Comparison of ENCODE assay signal across 1 cellular context in the genomic region with DNA sequence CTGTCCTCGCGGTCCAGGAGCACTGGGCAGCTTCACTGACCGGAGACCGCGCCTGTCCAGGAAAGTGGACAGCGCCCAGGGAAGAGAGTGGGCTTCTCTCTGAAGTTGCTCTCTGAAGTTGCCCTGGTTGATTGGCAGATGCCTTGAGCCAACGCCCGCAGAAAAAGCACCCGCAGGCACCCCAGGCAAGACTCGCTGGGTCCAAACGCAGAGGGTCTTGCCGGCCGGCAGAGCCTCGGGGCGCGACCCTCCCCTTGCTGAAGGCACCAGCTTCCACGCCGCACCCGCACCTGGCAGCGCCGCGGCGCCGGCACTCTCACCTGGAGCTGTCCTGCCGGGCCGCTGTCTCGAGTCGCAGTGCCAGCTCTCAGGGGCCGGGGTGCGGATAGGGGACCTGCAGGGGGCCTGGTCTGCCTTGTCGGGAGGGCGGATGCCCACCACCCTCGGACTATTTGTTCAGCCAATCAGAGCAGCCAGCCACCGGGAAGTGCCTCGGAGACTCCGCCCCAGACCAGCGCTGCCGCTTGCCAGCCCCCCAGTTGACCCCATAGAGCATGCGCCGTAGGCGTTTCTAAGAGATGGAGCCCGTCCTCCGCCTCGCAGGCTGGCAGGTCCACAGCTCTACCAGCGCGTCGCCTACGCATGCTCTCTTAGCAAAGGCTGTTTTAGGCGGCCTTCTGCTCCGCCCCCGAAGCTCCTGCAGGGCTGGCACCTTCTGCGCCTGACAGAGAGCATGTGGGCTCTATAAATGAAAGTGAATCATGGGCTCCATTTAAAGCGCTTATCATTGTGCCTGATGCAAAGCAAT.
TF ChIP-seq lines count a peak whose summit lies in the region.

A gene (minus strand): TSS at position 359 of the 808 bp plus-strand sequence. CDS start 4,127 bp downstream, outside the sequence.

TF ChIP-seq in HepG2, 621 proteins besides CTCF, POLR2A, EP300 and RAD21 (continued from another document and continues in another):
- TF ChIP-seq, protein P1, sequence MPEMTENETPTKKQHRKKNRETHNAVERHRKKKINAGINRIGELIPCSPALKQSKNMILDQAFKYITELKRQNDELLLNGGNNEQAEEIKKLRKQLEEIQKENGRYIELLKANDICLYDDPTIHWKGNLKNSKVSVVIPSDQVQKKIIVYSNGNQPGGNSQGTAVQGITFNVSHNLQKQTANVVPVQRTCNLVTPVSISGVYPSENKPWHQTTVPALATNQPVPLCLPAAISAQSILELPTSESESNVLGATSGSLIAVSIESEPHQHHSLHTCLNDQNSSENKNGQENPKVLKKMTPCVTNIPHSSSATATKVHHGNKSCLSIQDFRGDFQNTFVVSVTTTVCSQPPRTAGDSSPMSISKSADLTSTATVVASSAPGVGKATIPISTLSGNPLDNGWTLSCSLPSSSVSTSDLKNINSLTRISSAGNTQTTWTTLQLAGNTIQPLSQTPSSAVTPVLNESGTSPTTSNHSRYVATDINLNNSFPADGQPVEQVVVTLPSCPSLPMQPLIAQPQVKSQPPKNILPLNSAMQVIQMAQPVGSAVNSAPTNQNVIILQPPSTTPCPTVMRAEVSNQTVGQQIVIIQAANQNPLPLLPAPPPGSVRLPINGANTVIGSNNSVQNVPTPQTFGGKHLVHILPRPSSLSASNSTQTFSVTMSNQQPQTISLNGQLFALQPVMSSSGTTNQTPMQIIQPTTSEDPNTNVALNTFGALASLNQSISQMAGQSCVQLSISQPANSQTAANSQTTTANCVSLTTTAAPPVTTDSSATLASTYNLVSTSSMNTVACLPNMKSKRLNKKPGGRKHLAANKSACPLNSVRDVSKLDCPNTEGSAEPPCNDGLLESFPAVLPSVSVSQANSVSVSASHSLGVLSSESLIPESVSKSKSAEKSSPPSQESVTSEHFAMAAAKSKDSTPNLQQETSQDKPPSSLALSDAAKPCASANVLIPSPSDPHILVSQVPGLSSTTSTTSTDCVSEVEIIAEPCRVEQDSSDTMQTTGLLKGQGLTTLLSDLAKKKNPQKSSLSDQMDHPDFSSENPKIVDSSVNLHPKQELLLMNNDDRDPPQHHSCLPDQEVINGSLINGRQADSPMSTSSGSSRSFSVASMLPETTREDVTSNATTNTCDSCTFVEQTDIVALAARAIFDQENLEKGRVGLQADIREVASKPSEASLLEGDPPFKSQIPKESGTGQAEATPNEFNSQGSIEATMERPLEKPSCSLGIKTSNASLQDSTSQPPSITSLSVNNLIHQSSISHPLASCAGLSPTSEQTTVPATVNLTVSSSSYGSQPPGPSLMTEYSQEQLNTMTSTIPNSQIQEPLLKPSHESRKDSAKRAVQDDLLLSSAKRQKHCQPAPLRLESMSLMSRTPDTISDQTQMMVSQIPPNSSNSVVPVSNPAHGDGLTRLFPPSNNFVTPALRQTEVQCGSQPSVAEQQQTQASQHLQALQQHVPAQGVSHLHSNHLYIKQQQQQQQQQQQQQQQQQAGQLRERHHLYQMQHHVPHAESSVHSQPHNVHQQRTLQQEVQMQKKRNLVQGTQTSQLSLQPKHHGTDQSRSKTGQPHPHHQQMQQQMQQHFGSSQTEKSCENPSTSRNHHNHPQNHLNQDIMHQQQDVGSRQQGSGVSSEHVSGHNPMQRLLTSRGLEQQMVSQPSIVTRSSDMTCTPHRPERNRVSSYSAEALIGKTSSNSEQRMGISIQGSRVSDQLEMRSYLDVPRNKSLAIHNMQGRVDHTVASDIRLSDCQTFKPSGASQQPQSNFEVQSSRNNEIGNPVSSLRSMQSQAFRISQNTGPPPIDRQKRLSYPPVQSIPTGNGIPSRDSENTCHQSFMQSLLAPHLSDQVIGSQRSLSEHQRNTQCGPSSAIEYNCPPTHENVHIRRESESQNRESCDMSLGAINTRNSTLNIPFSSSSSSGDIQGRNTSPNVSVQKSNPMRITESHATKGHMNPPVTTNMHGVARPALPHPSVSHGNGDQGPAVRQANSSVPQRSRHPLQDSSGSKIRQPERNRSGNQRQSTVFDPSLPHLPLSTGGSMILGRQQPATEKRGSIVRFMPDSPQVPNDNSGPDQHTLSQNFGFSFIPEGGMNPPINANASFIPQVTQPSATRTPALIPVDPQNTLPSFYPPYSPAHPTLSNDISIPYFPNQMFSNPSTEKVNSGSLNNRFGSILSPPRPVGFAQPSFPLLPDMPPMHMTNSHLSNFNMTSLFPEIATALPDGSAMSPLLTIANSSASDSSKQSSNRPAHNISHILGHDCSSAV (CRISPR knock-in tag; IDR thresholded peaks at IDR 0.05; ENCODE audit: borderline replicate concordance): no peak
- TF ChIP-seq SMAD9 (CRISPR knock-in tag; IDR thresholded peaks at IDR 0.05): no peak
- TF ChIP-seq, protein P2, sequence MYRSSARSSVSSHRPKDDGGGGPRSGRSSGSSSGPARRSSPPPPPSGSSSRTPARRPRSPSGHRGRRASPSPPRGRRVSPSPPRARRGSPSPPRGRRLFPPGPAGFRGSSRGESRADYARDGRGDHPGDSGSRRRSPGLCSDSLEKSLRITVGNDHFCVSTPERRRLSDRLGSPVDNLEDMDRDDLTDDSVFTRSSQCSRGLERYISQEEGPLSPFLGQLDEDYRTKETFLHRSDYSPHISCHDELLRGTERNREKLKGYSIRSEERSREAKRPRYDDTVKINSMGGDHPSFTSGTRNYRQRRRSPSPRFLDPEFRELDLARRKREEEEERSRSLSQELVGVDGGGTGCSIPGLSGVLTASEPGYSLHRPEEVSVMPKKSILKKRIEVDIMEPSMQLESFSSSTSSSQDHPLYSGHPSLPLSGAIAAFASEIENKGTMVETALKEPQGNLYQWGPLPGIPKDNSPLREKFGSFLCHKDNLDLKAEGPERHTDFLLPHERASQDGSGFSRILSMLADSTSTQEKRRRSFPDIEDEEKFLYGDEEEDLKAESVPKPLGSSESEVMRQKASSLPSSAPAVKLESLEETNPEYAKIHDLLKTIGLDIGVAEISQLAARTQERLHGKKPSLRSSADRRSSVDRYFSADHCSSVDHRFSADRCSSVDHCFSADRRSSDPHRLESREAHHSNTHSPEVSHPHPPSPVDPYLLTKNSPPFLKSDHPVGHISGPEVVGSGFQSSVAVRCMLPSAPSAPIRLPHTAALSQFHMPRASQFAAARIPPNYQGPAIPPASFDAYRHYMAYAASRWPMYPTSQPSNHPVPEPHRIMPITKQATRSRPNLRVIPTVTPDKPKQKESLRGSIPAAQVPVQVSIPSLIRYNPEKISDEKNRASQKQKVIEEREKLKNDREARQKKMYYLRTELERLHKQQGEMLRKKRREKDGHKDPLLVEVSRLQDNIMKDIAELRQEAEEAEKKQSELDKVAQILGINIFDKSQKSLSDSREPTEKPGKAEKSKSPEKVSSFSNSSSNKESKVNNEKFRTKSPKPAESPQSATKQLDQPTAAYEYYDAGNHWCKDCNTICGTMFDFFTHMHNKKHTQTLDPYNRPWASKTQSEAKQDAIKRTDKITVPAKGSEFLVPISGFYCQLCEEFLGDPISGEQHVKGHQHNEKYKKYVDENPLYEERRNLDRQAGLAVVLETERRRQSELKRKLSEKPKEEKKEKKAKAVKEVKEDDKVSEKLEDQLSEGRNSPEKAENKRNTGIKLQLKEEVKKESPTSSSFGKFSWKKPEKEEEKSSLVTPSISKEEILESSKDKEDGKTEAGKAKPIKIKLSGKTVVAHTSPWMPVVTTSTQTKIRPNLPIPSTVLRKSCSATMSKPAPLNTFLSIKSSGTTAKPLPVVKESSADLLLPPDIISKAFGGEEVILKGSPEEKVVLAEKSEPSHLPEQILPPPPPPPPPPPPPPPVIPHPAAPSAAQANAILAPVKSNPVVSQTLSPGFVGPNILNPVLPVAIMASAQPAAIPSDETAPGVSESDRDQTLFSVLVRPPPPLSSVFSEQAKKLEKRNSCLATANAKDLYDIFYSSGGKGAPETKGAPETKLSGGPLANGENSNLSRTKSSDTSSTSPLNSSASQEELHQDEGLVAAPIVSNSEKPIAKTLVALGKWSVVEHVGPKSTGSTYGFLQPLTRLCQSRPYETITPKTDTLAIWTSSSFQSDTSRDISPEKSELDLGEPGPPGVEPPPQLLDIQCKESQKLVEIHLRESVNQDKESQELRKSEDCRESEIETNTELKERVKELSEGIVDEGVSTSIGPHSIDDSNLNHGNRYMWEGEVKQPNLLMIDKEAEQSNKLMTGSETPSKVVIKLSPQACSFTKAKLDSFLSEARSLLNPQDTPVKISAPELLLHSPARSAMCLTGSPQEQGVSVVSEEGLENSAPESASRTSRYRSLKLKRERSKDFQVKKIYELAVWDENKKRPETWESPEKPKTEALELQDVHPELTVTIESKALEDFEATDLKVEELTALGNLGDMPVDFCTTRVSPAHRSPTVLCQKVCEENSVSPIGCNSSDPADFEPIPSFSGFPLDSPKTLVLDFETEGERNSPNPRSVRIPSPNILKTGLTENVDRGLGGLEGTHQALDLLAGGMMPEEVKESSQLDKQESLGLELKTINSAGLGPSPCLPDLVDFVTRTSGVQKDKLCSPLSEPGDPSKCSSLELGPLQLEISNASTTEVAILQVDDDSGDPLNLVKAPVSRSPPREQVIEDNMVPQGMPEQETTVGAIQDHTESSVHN (CRISPR knock-in tag; IDR thresholded peaks at IDR 0.05): no peak
- TF ChIP-seq SP5 (CRISPR knock-in tag; IDR thresholded peaks at IDR 0.05; ENCODE audit: borderline replicate concordance, low read depth): peak; percentile 59; the same call in 1 of the 2 replicates
- TF ChIP-seq CBX5 (CRISPR knock-in tag; IDR thresholded peaks at IDR 0.05; ENCODE audit: borderline replicate concordance): no peak
- TF ChIP-seq, protein P3, sequence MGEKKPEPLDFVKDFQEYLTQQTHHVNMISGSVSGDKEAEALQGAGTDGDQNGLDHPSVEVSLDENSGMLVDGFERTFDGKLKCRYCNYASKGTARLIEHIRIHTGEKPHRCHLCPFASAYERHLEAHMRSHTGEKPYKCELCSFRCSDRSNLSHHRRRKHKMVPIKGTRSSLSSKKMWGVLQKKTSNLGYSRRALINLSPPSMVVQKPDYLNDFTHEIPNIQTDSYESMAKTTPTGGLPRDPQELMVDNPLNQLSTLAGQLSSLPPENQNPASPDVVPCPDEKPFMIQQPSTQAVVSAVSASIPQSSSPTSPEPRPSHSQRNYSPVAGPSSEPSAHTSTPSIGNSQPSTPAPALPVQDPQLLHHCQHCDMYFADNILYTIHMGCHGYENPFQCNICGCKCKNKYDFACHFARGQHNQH (CRISPR knock-in tag; IDR thresholded peaks at IDR 0.05): peak; percentile 64; the same call in 1 of the 2 replicates
- TF ChIP-seq ZNF335 (CRISPR knock-in tag; IDR thresholded peaks at IDR 0.05): peak; percentile 82; the same call in 1 of the 2 replicates
- TF ChIP-seq, protein P4, sequence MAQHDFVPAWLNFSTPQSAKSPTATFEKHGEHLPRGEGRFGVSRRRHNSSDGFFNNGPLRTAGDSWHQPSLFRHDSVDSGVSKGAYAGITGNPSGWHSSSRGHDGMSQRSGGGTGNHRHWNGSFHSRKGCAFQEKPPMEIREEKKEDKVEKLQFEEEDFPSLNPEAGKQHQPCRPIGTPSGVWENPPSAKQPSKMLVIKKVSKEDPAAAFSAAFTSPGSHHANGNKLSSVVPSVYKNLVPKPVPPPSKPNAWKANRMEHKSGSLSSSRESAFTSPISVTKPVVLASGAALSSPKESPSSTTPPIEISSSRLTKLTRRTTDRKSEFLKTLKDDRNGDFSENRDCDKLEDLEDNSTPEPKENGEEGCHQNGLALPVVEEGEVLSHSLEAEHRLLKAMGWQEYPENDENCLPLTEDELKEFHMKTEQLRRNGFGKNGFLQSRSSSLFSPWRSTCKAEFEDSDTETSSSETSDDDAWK (CRISPR knock-in tag; IDR thresholded peaks at IDR 0.05): no peak
- TF ChIP-seq ZNF432 (CRISPR knock-in tag; IDR thresholded peaks at IDR 0.05; ENCODE audit: borderline replicate concordance): no peak
- TF ChIP-seq, protein P5, sequence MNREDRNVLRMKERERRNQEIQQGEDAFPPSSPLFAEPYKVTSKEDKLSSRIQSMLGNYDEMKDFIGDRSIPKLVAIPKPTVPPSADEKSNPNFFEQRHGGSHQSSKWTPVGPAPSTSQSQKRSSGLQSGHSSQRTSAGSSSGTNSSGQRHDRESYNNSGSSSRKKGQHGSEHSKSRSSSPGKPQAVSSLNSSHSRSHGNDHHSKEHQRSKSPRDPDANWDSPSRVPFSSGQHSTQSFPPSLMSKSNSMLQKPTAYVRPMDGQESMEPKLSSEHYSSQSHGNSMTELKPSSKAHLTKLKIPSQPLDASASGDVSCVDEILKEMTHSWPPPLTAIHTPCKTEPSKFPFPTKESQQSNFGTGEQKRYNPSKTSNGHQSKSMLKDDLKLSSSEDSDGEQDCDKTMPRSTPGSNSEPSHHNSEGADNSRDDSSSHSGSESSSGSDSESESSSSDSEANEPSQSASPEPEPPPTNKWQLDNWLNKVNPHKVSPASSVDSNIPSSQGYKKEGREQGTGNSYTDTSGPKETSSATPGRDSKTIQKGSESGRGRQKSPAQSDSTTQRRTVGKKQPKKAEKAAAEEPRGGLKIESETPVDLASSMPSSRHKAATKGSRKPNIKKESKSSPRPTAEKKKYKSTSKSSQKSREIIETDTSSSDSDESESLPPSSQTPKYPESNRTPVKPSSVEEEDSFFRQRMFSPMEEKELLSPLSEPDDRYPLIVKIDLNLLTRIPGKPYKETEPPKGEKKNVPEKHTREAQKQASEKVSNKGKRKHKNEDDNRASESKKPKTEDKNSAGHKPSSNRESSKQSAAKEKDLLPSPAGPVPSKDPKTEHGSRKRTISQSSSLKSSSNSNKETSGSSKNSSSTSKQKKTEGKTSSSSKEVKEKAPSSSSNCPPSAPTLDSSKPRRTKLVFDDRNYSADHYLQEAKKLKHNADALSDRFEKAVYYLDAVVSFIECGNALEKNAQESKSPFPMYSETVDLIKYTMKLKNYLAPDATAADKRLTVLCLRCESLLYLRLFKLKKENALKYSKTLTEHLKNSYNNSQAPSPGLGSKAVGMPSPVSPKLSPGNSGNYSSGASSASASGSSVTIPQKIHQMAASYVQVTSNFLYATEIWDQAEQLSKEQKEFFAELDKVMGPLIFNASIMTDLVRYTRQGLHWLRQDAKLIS (CRISPR knock-in tag; IDR thresholded peaks at IDR 0.05): 0 out of 2 replicates have a peak, but pooled peaks have one; percentile 30
- no peak for TF ChIP-seq ZNF629 (CRISPR knock-in tag; conservative IDR thresholded peaks at IDR 0.05)
- TF ChIP-seq, protein P6, sequence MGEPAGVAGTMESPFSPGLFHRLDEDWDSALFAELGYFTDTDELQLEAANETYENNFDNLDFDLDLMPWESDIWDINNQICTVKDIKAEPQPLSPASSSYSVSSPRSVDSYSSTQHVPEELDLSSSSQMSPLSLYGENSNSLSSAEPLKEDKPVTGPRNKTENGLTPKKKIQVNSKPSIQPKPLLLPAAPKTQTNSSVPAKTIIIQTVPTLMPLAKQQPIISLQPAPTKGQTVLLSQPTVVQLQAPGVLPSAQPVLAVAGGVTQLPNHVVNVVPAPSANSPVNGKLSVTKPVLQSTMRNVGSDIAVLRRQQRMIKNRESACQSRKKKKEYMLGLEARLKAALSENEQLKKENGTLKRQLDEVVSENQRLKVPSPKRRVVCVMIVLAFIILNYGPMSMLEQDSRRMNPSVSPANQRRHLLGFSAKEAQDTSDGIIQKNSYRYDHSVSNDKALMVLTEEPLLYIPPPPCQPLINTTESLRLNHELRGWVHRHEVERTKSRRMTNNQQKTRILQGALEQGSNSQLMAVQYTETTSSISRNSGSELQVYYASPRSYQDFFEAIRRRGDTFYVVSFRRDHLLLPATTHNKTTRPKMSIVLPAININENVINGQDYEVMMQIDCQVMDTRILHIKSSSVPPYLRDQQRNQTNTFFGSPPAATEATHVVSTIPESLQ (CRISPR knock-in tag; conservative IDR thresholded peaks at IDR 0.05): no peak
- no peak for TF ChIP-seq GATAD1 (CRISPR knock-in tag; IDR thresholded peaks at IDR 0.05)
- no peak for TF ChIP-seq ZNF878 (CRISPR knock-in tag; IDR thresholded peaks at IDR 0.05)
